In the genomic region with DNA sequence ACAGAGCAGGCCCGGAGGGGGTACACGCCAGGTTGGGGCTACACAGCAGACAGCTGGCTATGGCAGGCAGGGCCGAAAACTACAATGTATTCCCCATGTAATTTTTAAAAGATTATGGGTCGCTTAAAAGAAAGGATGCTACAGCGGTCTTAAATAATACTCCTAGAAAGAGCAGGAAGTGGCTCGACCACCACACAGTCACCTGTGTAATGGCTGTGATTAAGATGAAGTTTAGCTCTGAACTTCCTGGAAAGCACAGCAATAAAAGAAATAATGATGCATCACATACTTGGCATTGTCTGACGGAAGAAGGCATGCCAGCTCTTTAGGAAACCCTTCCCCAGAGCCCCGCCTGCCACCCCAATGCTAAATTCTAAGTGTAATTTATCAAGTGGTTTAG, we compare ENCODE assay signal across 20 cellular contexts. TPM values are rescaled to one million over a fixed set of nuclear protein-coding genes. Genes with fewer than 3 reads are reported as not detected.
DNase-seq lines count a peak whose midpoint lies in the region; ATAC-seq and TF ChIP-seq lines count a peak whose summit lies in the region.
"Had no signal": no experiment of that assay in that cellular context is flagged by ENCODE, and none has a peak within 500 bp of the region (broad histone marks: within the 10 kb centered on the region; RNA-seq: fewer than 3 reads in every experiment).

No MANE protein-coding gene starts in this region.

- CTCF ChIA-PET in activated CD8-positive, alpha-beta memory T cell treated with anti-CD3 and anti-CD28 coated beads, Interleukin-2, amount 10 ng/mL, durations not matched to agents 7 days and 5 days (lab: Charles Lee) = interaction anchor here (1.2 kb wide), 2 partner anchors 21 to 276 kb away, joined by 4 to 8 read pairs; no protein-coding TSS in a partner anchor
- CTCF ChIA-PET in activated CD8-positive, alpha-beta T cell treated with anti-CD3 and anti-CD28 coated beads for 36 hours (lab: Charles Lee) = no interaction called here

- POLR2A ChIA-PET in activated CD8-positive, alpha-beta T cell treated with anti-CD3 and anti-CD28 coated beads for 36 hours (lab: Charles Lee) = no interaction called here

- H3K4me3 Mint-ChIP-seq in activated CD8-positive, alpha-beta memory T cell treated with anti-CD3 and anti-CD28 coated beads, Interleukin-2, amount 10 ng/mL, durations not matched to agents 7 days and 5 days = no peak overlapping the region
- no peak overlapping the region for H3K4me3 Mint-ChIP-seq in activated CD8-positive, alpha-beta T cell treated with anti-CD3 and anti-CD28 coated beads for 36 hours
- no peak overlapping the region for H3K4me3 Mint-ChIP-seq in nephron
- H3K4me3 Mint-ChIP-seq in stimulated activated naive B cell treated with anti-CD40 and anti-IgM and Interleukin-4, amounts not matched to agents 10 μg/mL and 1 μg/mL and 100 μg/mL, for 72 hours = no peak overlapping the region

- no peaks in the 10 kb centered on the region for H3K36me3 Mint-ChIP-seq in activated CD8-positive, alpha-beta memory T cell treated with anti-CD3 and anti-CD28 coated beads, Interleukin-2, amount 10 ng/mL, durations not matched to agents 7 days and 5 days
- no peaks in the 10 kb centered on the region for H3K36me3 Mint-ChIP-seq in activated CD8-positive, alpha-beta T cell treated with anti-CD3 and anti-CD28 coated beads for 36 hours (ENCODE audit: low read depth)
- no peaks in the 10 kb centered on the region for H3K36me3 Mint-ChIP-seq in nephron (ENCODE audit: low read depth)
- H3K36me3 Mint-ChIP-seq in stimulated activated naive B cell treated with anti-CD40 and anti-IgM and Interleukin-4, amounts not matched to agents 10 μg/mL and 1 μg/mL and 100 μg/mL, for 72 hours = no peaks in the 10 kb centered on the region

- peaks cover 21% of the 10 kb centered on the region for H3K4me1 Mint-ChIP-seq in activated CD8-positive, alpha-beta memory T cell treated with anti-CD3 and anti-CD28 coated beads, Interleukin-2, amount 10 ng/mL, durations not matched to agents 7 days and 5 days
- H3K4me1 Mint-ChIP-seq in activated CD8-positive, alpha-beta T cell treated with anti-CD3 and anti-CD28 coated beads for 36 hours (ENCODE audit: low read depth) = peaks cover 5% of the 10 kb centered on the region
- H3K4me1 Mint-ChIP-seq in nephron = peaks cover 19% of the 10 kb centered on the region
- peaks cover 5 to 8% of the 10 kb centered on the region in 2 donors for H3K4me1 Mint-ChIP-seq in stimulated activated naive B cell treated with anti-CD40 and anti-IgM and Interleukin-4, amounts not matched to agents 10 μg/mL and 1 μg/mL and 100 μg/mL, for 72 hours

- TF ChIP-seq CTCF in activated CD8-positive, alpha-beta T cell treated with anti-CD3 and anti-CD28 coated beads for 36 hours (IDR thresholded peaks at IDR 0.05) = no peak
- no peak for TF ChIP-seq CTCF in nephron (IDR thresholded peaks at IDR 0.05; ENCODE audit: unreplicated experiment in 3 of 3)

- peak; percentile 66 for ATAC-seq in activated CD8-positive, alpha-beta memory T cell treated with anti-CD3 and anti-CD28 coated beads, Interleukin-2, amount 10 ng/mL, durations not matched to agents 7 days and 5 days
- no peak for ATAC-seq in activated CD8-positive, alpha-beta T cell treated with anti-CD3 and anti-CD28 coated beads for 36 hours
- ATAC-seq in stimulated activated naive B cell treated with anti-CD40 and anti-IgM and Interleukin-4, amounts not matched to agents 10 μg/mL and 1 μg/mL and 100 μg/mL, for 72 hours (replicated peaks) = no peak
- ATAC-seq in GM18873 (IDR thresholded peaks at IDR 0.05; ENCODE audit: low FRiP score, unreplicated experiment) (no peak), HG02798 (IDR thresholded peaks at IDR 0.05; ENCODE audit: poor library complexity, unreplicated experiment) (no peak)
- ATAC-seq: Panc1 had no signal

- no peaks in the 10 kb centered on the region for H3K9me3 Mint-ChIP-seq in activated CD8-positive, alpha-beta memory T cell treated with anti-CD3 and anti-CD28 coated beads, Interleukin-2, amount 10 ng/mL, durations not matched to agents 7 days and 5 days (ENCODE audit: low read depth)
- no peaks in the 10 kb centered on the region for H3K9me3 Mint-ChIP-seq in activated CD8-positive, alpha-beta T cell treated with anti-CD3 and anti-CD28 coated beads for 36 hours
- no peaks in the 10 kb centered on the region for H3K9me3 Mint-ChIP-seq in nephron
- no peaks in the 10 kb centered on the region for H3K9me3 Mint-ChIP-seq in stimulated activated naive B cell treated with anti-CD40 and anti-IgM and Interleukin-4, amounts not matched to agents 10 μg/mL and 1 μg/mL and 100 μg/mL, for 72 hours

- H3K27ac Mint-ChIP-seq in activated CD8-positive, alpha-beta memory T cell treated with anti-CD3 and anti-CD28 coated beads, Interleukin-2, amount 10 ng/mL, durations not matched to agents 7 days and 5 days = no peak overlapping the region
- H3K27ac Mint-ChIP-seq in activated CD8-positive, alpha-beta T cell treated with anti-CD3 and anti-CD28 coated beads for 36 hours = no peak overlapping the region
- H3K27ac Mint-ChIP-seq in nephron = peak overlapping the region; percentile 0 to 62 (median 11)
- peak overlapping the region; percentile 79 for H3K27ac Mint-ChIP-seq in stimulated activated naive B cell treated with anti-CD40 and anti-IgM and Interleukin-4, amounts not matched to agents 10 μg/mL and 1 μg/mL and 100 μg/mL, for 72 hours

- peak; percentile 59 for DNase-seq in activated CD8-positive, alpha-beta memory T cell treated with anti-CD3 and anti-CD28 coated beads, Interleukin-2, amount 10 ng/mL, durations not matched to agents 7 days and 5 days
- no peak for DNase-seq in activated CD8-positive, alpha-beta memory T cell treated with anti-CD3 and anti-CD28 coated beads for 24 hours
- DNase-seq in activated CD8-positive, alpha-beta T cell treated with anti-CD3 and anti-CD28 coated beads for 36 hours = peak; percentile 26
- DNase-seq in stimulated activated naive B cell treated with anti-CD40 and anti-IgM and Interleukin-4, amounts not matched to agents 10 μg/mL and 1 μg/mL and 100 μg/mL, for 72 hours = no peak
- DNase-seq in activated gamma-delta T cell treated with Interleukin-2 at 50 U/mL for 16 hours = no peak
- DNase-seq: ACHN, Calu3, DMS79 treated with DMSO at 0.1 percent for 48 hours, GM23248, H7, KG1, MM.1S, NCI-H2029, NCI-H2227 treated with DMSO at 0.1 percent for 48 hours, NCI-H510A, SHP77 had no signal

- peaks cover 8% of the 10 kb centered on the region for H3K27me3 Mint-ChIP-seq in activated CD8-positive, alpha-beta memory T cell treated with anti-CD3 and anti-CD28 coated beads, Interleukin-2, amount 10 ng/mL, durations not matched to agents 7 days and 5 days
- H3K27me3 Mint-ChIP-seq in activated CD8-positive, alpha-beta T cell treated with anti-CD3 and anti-CD28 coated beads for 36 hours = no peaks in the 10 kb centered on the region
- H3K27me3 Mint-ChIP-seq in nephron (ENCODE audit: low read depth) = peaks cover 16% of the 10 kb centered on the region
- H3K27me3 Mint-ChIP-seq in stimulated activated naive B cell treated with anti-CD40 and anti-IgM and Interleukin-4, amounts not matched to agents 10 μg/mL and 1 μg/mL and 100 μg/mL, for 72 hours = peaks cover 0 to 7% of the 10 kb centered on the region in 2 donors

- intact Hi-C loops in activated CD8-positive, alpha-beta T cell treated with anti-CD3 and anti-CD28 coated beads for 36 hours (cut with micrococcal nuclease) = no loop called here

RNA-seq across cellular contexts. Expression of a gene that starts 32.6 kb away (rescaled TPM):
- 1 to 10 TPM in 1 of 2 experiments, under 1 TPM in 1; 0.96 to 2.0 TPM for total RNA-seq in activated CD8-positive, alpha-beta memory T cell treated with anti-CD3 and anti-CD28 coated beads, Interleukin-2, amount 10 ng/mL, durations not matched to agents 7 days and 5 days
- total RNA-seq in activated CD8-positive, alpha-beta T cell treated with anti-CD3 and anti-CD28 coated beads for 36 hours = under 1 TPM; 0.32 to 0.43 TPM
- total RNA-seq: Calu3, GM23248 had no signal

Comparison
In these comparisons a context has a peak if more than half of its experiments do, and no peak if none do; other contexts are left out.
1. DNase-seq: peak in activated CD8-positive, alpha-beta memory T cell treated with anti-CD3 and anti-CD28 coated beads, Interleukin-2, amount 10 ng/mL, durations not matched to agents 7 days and 5 days (single experiment) and activated CD8-positive, alpha-beta T cell treated with anti-CD3 and anti-CD28 coated beads for 36 hours (single experiment); none in activated CD8-positive, alpha-beta memory T cell treated with anti-CD3 and anti-CD28 coated beads for 24 hours (single experiment), stimulated activated naive B cell treated with anti-CD40 and anti-IgM and Interleukin-4, amounts not matched to agents 10 μg/mL and 1 μg/mL and 100 μg/mL, for 72 hours (single experiment) and activated gamma-delta T cell treated with Interleukin-2 at 50 U/mL for 16 hours (single experiment).
2. H3K27ac Mint-ChIP-seq: peak in nephron (3 of 3) and stimulated activated naive B cell treated with anti-CD40 and anti-IgM and Interleukin-4, amounts not matched to agents 10 μg/mL and 1 μg/mL and 100 μg/mL, for 72 hours (single experiment); none in activated CD8-positive, alpha-beta memory T cell treated with anti-CD3 and anti-CD28 coated beads, Interleukin-2, amount 10 ng/mL, durations not matched to agents 7 days and 5 days (single experiment) and activated CD8-positive, alpha-beta T cell treated with anti-CD3 and anti-CD28 coated beads for 36 hours (single experiment).